29 cellular contexts compared by ENCODE assay signal in the genomic region with DNA sequence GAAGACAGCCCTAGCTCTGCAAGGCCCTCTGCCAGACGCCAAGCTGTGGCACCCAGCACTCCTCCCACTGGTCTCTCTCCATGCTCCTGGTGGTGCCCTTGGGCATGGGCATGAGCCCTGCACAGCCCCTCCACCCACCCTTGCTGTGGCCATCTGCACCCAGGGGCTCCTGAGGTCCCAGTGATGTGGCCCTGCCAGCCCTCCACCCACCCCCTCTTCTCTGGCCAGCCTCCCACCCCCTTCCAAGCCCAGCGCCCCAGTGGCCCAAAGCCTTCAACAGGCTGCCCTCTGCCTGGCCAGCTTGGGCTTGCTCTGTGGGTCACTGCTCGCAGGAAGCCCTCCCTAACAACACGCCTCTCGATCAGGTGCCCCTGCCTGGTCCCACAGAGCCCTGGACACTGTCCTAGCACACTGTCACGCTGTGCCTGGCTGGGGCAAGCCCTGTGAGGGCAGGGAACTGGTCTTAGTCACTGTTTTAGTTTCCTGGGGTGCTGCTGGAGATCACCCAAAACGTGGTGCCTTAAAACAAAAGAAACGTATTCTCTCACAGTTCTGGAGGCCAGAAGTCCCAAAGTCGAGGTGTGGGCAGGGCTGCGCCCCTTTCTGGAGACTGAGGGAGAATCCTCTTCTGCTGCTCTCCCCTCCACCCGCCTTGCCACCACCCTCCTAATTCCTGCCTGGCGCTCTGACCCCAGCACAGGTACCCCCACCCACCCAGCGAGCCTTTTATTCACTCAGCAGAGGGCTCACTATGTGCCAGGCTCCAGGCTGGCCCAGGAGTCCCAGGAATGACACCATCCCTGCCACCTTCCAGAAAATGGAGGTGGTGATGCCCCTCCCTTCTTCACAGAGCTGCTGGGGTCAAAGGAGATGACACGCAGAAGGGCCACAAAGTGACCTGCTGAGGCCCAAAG. TPM values are rescaled to one million over a fixed set of nuclear protein-coding genes. Genes with fewer than 3 reads are reported as not detected.
"Had no signal": no experiment of that assay in that cellular context is flagged by ENCODE, and none has a peak within 500 bp of the region (broad histone marks: within the 10 kb centered on the region; RNA-seq: fewer than 3 reads in every experiment).

No MANE protein-coding gene starts in this region.

- H3K27me3 Mint-ChIP-seq: activated CD4-positive, alpha-beta memory T cell treated with anti-CD3 and anti-CD28 coated beads, Interleukin-2, amount 10 ng/mL, durations not matched to agents 7 days and 5 days; activated CD4-positive, alpha-beta T cell treated with anti-CD3 and anti-CD28 coated beads, Interleukin-2, amount 10 ng/mL, durations not matched to agents 24 days and 14 days; activated naive CD8-positive, alpha-beta T cell had no signal

- H3K36me3 ChIP-seq: breast epithelium, left ventricle myocardium inferior, tibial artery had no signal

- DNase-seq: activated CD4-positive, alpha-beta memory T cell treated with anti-CD3 and anti-CD28 coated beads, Interleukin-2, amount 10 ng/mL, durations not matched to agents 7 days and 5 days; activated CD4-positive, alpha-beta T cell treated with anti-CD3 and anti-CD28 coated beads, Interleukin-2, amount 10 ng/mL, durations not matched to agents 24 days and 14 days; activated gamma-delta T cell treated with Interleukin-2 at 50 U/mL for 16 hours; amniotic stem cell; cortex of kidney; effector CD4-positive, alpha-beta T cell; erythroblast; foreskin fibroblast; immature natural killer cell; left ventricle myocardium inferior; mammary epithelial cell; occipital lobe; stimulated activated CD4-positive, alpha-beta T cell treated with anti-CD3 and anti-CD28 coated beads, Interleukin-4, amount 100 ng/mL, for 1 hour; stimulated activated naive CD8-positive, alpha-beta T cell treated with anti-CD3 and anti-CD28 coated beads, Interleukin-15, Interleukin-2, amounts not matched to agents 100 U/mL and 50 U/mL, for 24 hours; T-cell had no signal

- H3K9me3 ChIP-seq: breast epithelium, left ventricle myocardium inferior, tibial artery had no signal

- H3K27ac ChIP-seq: breast epithelium, left ventricle myocardium inferior, tibial artery, VCaP had no signal

- H3K4me1 ChIP-seq: breast epithelium, tibial artery had no signal

- H3K27ac Mint-ChIP-seq: activated CD4-positive, alpha-beta memory T cell treated with anti-CD3 and anti-CD28 coated beads, Interleukin-2, amount 10 ng/mL, durations not matched to agents 7 days and 5 days; activated CD4-positive, alpha-beta T cell treated with anti-CD3 and anti-CD28 coated beads, Interleukin-2, amount 10 ng/mL, durations not matched to agents 24 days and 14 days; activated naive CD8-positive, alpha-beta T cell; immature natural killer cell; T-cell; T-helper 2 cell treated with Interferon-gamma antibody and Interleukin-4, amounts not matched to agents 5 μg/mL and 100 μg/mL, for 36 hours had no signal

- H3K36me3 Mint-ChIP-seq: activated naive CD8-positive, alpha-beta T cell; immature natural killer cell; T-cell had no signal

- H3K4me1 Mint-ChIP-seq: activated CD4-positive, alpha-beta memory T cell treated with anti-CD3 and anti-CD28 coated beads, Interleukin-2, amount 10 ng/mL, durations not matched to agents 7 days and 5 days; activated CD4-positive, alpha-beta T cell treated with anti-CD3 and anti-CD28 coated beads, Interleukin-2, amount 10 ng/mL, durations not matched to agents 24 days and 14 days; central memory CD8-positive, alpha-beta T cell; immature natural killer cell; T-cell had no signal

- ATAC-seq: activated CD4-positive, CD25-positive, alpha-beta regulatory T cell treated with anti-CD3 and anti-CD28 coated beads, Interleukin-2, amount 50 U/mL, for 24 hours; stimulated activated naive CD8-positive, alpha-beta T cell treated with anti-CD3 and anti-CD28 coated beads, Interleukin-15, Interleukin-2, amounts not matched to agents 100 U/mL and 50 U/mL, for 24 hours; T-cell had no signal

- H3K4me3 Mint-ChIP-seq: activated CD4-positive, alpha-beta memory T cell treated with anti-CD3 and anti-CD28 coated beads, Interleukin-2, amount 10 ng/mL, durations not matched to agents 7 days and 5 days; activated CD4-positive, alpha-beta T cell treated with anti-CD3 and anti-CD28 coated beads, Interleukin-2, amount 10 ng/mL, durations not matched to agents 24 days and 14 days; activated naive CD8-positive, alpha-beta T cell; central memory CD8-positive, alpha-beta T cell; immature natural killer cell; T-cell; T-helper 2 cell treated with Interferon-gamma antibody and Interleukin-4, amounts not matched to agents 5 μg/mL and 100 μg/mL, for 36 hours had no signal

- H3K4me3 ChIP-seq: breast epithelium, left ventricle myocardium inferior, tibial artery had no signal

- H3K9me3 Mint-ChIP-seq: activated CD4-positive, alpha-beta memory T cell treated with anti-CD3 and anti-CD28 coated beads, Interleukin-2, amount 10 ng/mL, durations not matched to agents 7 days and 5 days; activated CD4-positive, alpha-beta T cell treated with anti-CD3 and anti-CD28 coated beads, Interleukin-2, amount 10 ng/mL, durations not matched to agents 24 days and 14 days; central memory CD8-positive, alpha-beta T cell; immature natural killer cell; T-cell; T-helper 2 cell treated with Interferon-gamma antibody and Interleukin-4, amounts not matched to agents 5 μg/mL and 100 μg/mL, for 36 hours had no signal

RNA-seq across cellular contexts. Expression of gene SULT4A1, which starts 14.7 kb away (rescaled TPM):
- total RNA-seq: activated CD4-positive, alpha-beta memory T cell treated with anti-CD3 and anti-CD28 coated beads, Interleukin-2, amount 10 ng/mL, durations not matched to agents 7 days and 5 days; activated CD4-positive, alpha-beta T cell treated with anti-CD3 and anti-CD28 coated beads, Interleukin-2, amount 10 ng/mL, durations not matched to agents 24 days and 14 days; mononuclear cell; myocyte; T-cell had no signal
- polyA plus RNA-seq: immature natural killer cell had no signal

RNA-seq across cellular contexts. Expression of gene PNPLA5, which starts 44.2 kb away (rescaled TPM):
- total RNA-seq: activated CD4-positive, alpha-beta memory T cell treated with anti-CD3 and anti-CD28 coated beads, Interleukin-2, amount 10 ng/mL, durations not matched to agents 7 days and 5 days; activated CD4-positive, alpha-beta T cell treated with anti-CD3 and anti-CD28 coated beads, Interleukin-2, amount 10 ng/mL, durations not matched to agents 24 days and 14 days; breast epithelium; glomerular endothelial cell; left ventricle myocardium inferior; mononuclear cell; myocyte; occipital lobe; renal cortical epithelial cell; T-cell; urinary bladder had no signal
- polyA plus RNA-seq: fibroblast of lung, immature natural killer cell, neural cell, urinary bladder had no signal
